In the genomic region with DNA sequence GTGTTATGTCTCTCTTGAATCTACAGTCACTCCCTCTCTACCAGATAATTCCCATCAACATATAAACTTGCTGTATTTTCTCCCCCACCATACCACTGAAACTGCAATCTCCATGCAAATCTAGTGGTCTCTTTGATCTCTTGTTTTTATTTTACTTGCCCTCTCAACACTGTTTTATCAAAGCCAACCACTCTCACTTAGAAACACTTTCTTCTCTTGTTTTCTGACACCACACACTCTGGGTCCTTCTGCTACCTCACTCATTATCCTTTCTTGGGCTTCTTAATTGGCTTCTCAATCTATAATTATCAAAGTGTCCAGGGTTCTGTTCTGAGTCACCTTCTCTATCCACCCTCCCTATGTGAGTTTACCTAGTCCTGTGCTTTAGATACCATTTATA, we compare ENCODE assay signal across 14 cellular contexts. TPM values are rescaled to one million over a fixed set of nuclear protein-coding genes. Genes with fewer than 3 reads are reported as not detected.
DNase-seq lines count a peak whose midpoint lies in the region; ATAC-seq and TF ChIP-seq lines count a peak whose summit lies in the region.
"Had no signal": no experiment of that assay in that cellular context is flagged by ENCODE, and none has a peak within 500 bp of the region (broad histone marks: within the 10 kb centered on the region; RNA-seq: fewer than 3 reads in every experiment).

No MANE protein-coding gene starts in this region.

- H3K9me2 ChIP-seq in DOHH2 (replicated peaks; ENCODE audit: control insufficient read depth, low read length) = no peaks in the 10 kb centered on the region

- DNase-seq in activated CD4-positive, alpha-beta memory T cell treated with anti-CD3 and anti-CD28 coated beads, Interleukin-2, amount 10 ng/mL, durations not matched to agents 7 days and 5 days = no peak
- DNase-seq in natural killer cell = no peak
- DNase-seq in AG08395 (ENCODE audit: low spot score) = no peak
- no peak for DNase-seq in NCI-H187 (lab: John Stamatoyannopoulos, UW)
- DNase-seq: activated effector memory CD4-positive, alpha-beta T cell treated with Interleukin-2 at 50 U/mL for 16 hours; IMR-90; NCI-H2171; Peyer's patch; stimulated activated naive CD4-positive, alpha-beta T cell treated with Interleukin-2 at 50 U/mL for 16 hours had no signal

- peaks cover 24% of the 10 kb centered on the region for H3K36me3 ChIP-seq in DOHH2 (ENCODE audit: control insufficient read depth, low read length)
- H3K36me3 ChIP-seq: neutrophil had no signal

- peaks cover 66% of the 10 kb centered on the region for H3K79me2 ChIP-seq in DOHH2 (ENCODE audit: control insufficient read depth, low read length)

- H3K27ac ChIP-seq in DOHH2 (ENCODE audit: low read depth, low read length) = peak overlapping the region; percentile 46
- H3K27ac ChIP-seq: neutrophil, Peyer's patch had no signal

- peaks cover 10% of the 10 kb centered on the region for H3K36me3 Mint-ChIP-seq in activated CD4-positive, alpha-beta memory T cell treated with anti-CD3 and anti-CD28 coated beads, Interleukin-2, amount 10 ng/mL, durations not matched to agents 7 days and 5 days (ENCODE audit: low read depth)
- no peaks in the 10 kb centered on the region for H3K36me3 Mint-ChIP-seq in natural killer cell

- peaks cover 57% of the 10 kb centered on the region for H3K4me1 Mint-ChIP-seq in activated CD4-positive, alpha-beta memory T cell treated with anti-CD3 and anti-CD28 coated beads, Interleukin-2, amount 10 ng/mL, durations not matched to agents 7 days and 5 days
- peaks cover 31 to 41% of the 10 kb centered on the region in 2 donors for H3K4me1 Mint-ChIP-seq in natural killer cell

- CTCF ChIA-PET in activated CD4-positive, alpha-beta memory T cell treated with anti-CD3 and anti-CD28 coated beads, Interleukin-2, amount 10 ng/mL, durations not matched to agents 7 days and 5 days (lab: Charles Lee) = interaction anchor here (1.1 to 2.7 kb wide), 4 partner anchors 10 to 18 kb away, joined by 3 to 26 read pairs (median 6); no protein-coding TSS in a partner anchor

- intact Hi-C loops in natural killer cell (cut with micrococcal nuclease) = loop anchor here (2.0 to 5.0 kb wide), 2 partner anchors 60 to 405 kb away; no protein-coding TSS in a partner anchor

- H3K27me3 Mint-ChIP-seq in activated CD4-positive, alpha-beta memory T cell treated with anti-CD3 and anti-CD28 coated beads, Interleukin-2, amount 10 ng/mL, durations not matched to agents 7 days and 5 days = peaks cover 8% of the 10 kb centered on the region
- H3K27me3 Mint-ChIP-seq in natural killer cell (ENCODE audit: low read depth in 2 of 2) = no peaks in the 10 kb centered on the region

- peaks cover 4% of the 10 kb centered on the region for H3F3A ChIP-seq in DOHH2 (ENCODE audit: control insufficient read depth, insufficient read depth)

- no peaks in the 10 kb centered on the region for H3K27me3 ChIP-seq in DOHH2 (ENCODE audit: control insufficient read depth, low read length)
- H3K27me3 ChIP-seq: neutrophil, Peyer's patch had no signal

- peaks cover 18% of the 10 kb centered on the region; the same call in 1 of the 2 replicates for H4K20me1 ChIP-seq in DOHH2 (ENCODE audit: control insufficient read depth, insufficient read depth, low read depth, low read length)

- no peak overlapping the region for H3K27ac Mint-ChIP-seq in activated CD4-positive, alpha-beta memory T cell treated with anti-CD3 and anti-CD28 coated beads, Interleukin-2, amount 10 ng/mL, durations not matched to agents 7 days and 5 days
- peak overlapping the region in 1 of 2 donors; percentile 83 for H3K27ac Mint-ChIP-seq in natural killer cell

- peak overlapping the region; percentile 94 for H3K4me3 Mint-ChIP-seq in activated CD4-positive, alpha-beta memory T cell treated with anti-CD3 and anti-CD28 coated beads, Interleukin-2, amount 10 ng/mL, durations not matched to agents 7 days and 5 days
- H3K4me3 Mint-ChIP-seq in natural killer cell = peak overlapping the region; percentile 93

- ATAC-seq in HG02798 (IDR thresholded peaks at IDR 0.05; ENCODE audit: poor library complexity, unreplicated experiment) (peak; percentile 27), natural killer cell (no peak), HG02884 (IDR thresholded peaks at IDR 0.05; ENCODE audit: unreplicated experiment) (no peak), GM21528 (IDR thresholded peaks at IDR 0.05; ENCODE audit: low FRiP score, unreplicated experiment) (no peak)

- peaks cover 43% of the 10 kb centered on the region for H3K4me1 ChIP-seq in DOHH2 (ENCODE audit: control insufficient read depth, low read length)

- peak overlapping the region; percentile 81 for H3K4me2 ChIP-seq in DOHH2 (ENCODE audit: low read length)

- POLR2A ChIA-PET in activated CD4-positive, alpha-beta memory T cell treated with anti-CD3 and anti-CD28 coated beads, Interleukin-2, amount 10 ng/mL, durations not matched to agents 7 days and 5 days (lab: Charles Lee) = interaction anchor here (2.2 kb wide), 1 partner anchor 20 kb away, joined by 5 read pairs; no protein-coding TSS in a partner anchor

- TF ChIP-seq CTCF in DOHH2 (IDR thresholded peaks at IDR 0.05; ENCODE audit: low read depth, low read length, poor library complexity, severe bottlenecking) (no peak), natural killer cell (IDR thresholded peaks at IDR 0.05) (no peak)

- no peaks in the 10 kb centered on the region for H3K9me3 ChIP-seq in DOHH2 (ENCODE audit: control insufficient read depth, insufficient read depth, low read length)
- H3K9me3 ChIP-seq: neutrophil, Peyer's patch had no signal

- H3K4me3 ChIP-seq in DOHH2 (ENCODE audit: low read length) = peak overlapping the region; percentile 93
- H3K4me3 ChIP-seq: Peyer's patch had no signal

- no peaks in the 10 kb centered on the region for H3K9me3 Mint-ChIP-seq in activated CD4-positive, alpha-beta memory T cell treated with anti-CD3 and anti-CD28 coated beads, Interleukin-2, amount 10 ng/mL, durations not matched to agents 7 days and 5 days
- no peaks in the 10 kb centered on the region for H3K9me3 Mint-ChIP-seq in natural killer cell

RNA-seq across cellular contexts. Expression of a gene that starts 2.0 kb away (rescaled TPM):
- 10 to 100 TPM; 48.4 to 48.8 TPM for total RNA-seq in activated CD4-positive, alpha-beta memory T cell treated with anti-CD3 and anti-CD28 coated beads, Interleukin-2, amount 10 ng/mL, durations not matched to agents 7 days and 5 days
- total RNA-seq in natural killer cell = 10 to 100 TPM; 24.5 to 38.4 (median 34.8) TPM

RNA-seq across cellular contexts. Expression of a gene that starts 23.4 kb away (rescaled TPM):
- total RNA-seq in activated CD4-positive, alpha-beta memory T cell treated with anti-CD3 and anti-CD28 coated beads, Interleukin-2, amount 10 ng/mL, durations not matched to agents 7 days and 5 days = 10 to 100 TPM; 59.3 to 62.0 TPM
- total RNA-seq in natural killer cell = 10 to 100 TPM; 27.2 to 41.4 (median 35.6) TPM
